ENCODE assay signal across 27 cellular contexts in genomic region chr1:184141481-184141880, GRCh38.
"Had no signal": no experiment of that assay in that cellular context is flagged by ENCODE, and none has a peak within 500 bp of the region (broad histone marks: within the 10 kb centered on the region; RNA-seq: fewer than 3 reads in every experiment).

No MANE protein-coding gene starts in this region.

- DNase-seq: colonic mucosa; cortex of kidney; dermis blood vessel endothelial cell; dorsolateral prefrontal cortex; effector CD4-positive, alpha-beta T cell; effector CD8-positive, alpha-beta T cell; effector memory CD4-positive, alpha-beta T cell; effector memory CD8-positive, alpha-beta T cell; endodermal cell; erythroblast; esophagus squamous epithelium; foreskin fibroblast; foreskin keratinocyte; foreskin melanocyte; gastrocnemius medialis; glutamatergic neuron; head of caudate nucleus; heart left ventricle; heart right ventricle had no signal

- H3K27me3 ChIP-seq: colonic mucosa, dorsolateral prefrontal cortex, esophagus squamous epithelium, gastrocnemius medialis, gastroesophageal sphincter, heart left ventricle, heart right ventricle had no signal

- H3K4me3 ChIP-seq: colonic mucosa, coronary artery, dorsolateral prefrontal cortex, esophagus squamous epithelium, gastrocnemius medialis, gastroesophageal sphincter, heart left ventricle, heart right ventricle had no signal

- FAIRE-seq: colon, endometrium, endothelial cell of umbilical vein, frontal cortex had no signal

- H3K36me3 ChIP-seq: colonic mucosa, esophagus squamous epithelium, gastrocnemius medialis, gastroesophageal sphincter, heart left ventricle, heart right ventricle had no signal

- H3K27ac ChIP-seq: colonic mucosa, coronary artery, epithelial cell of prostate, esophagus squamous epithelium, foreskin keratinocyte, gastrocnemius medialis, gastroesophageal sphincter, heart left ventricle, heart right ventricle had no signal

- ATAC-seq: effector memory CD8-positive, alpha-beta T cell; esophagus mucosa; foreskin keratinocyte; gastrocnemius medialis; gastroesophageal sphincter; heart left ventricle; heart right ventricle had no signal

- H3K4me1 ChIP-seq: colonic mucosa, esophagus squamous epithelium, foreskin keratinocyte had no signal

- H3K9me3 ChIP-seq: colonic mucosa, esophagus squamous epithelium, gastrocnemius medialis had no signal
